Comparison of ENCODE assay signal across 1 cellular context in the genomic region with DNA sequence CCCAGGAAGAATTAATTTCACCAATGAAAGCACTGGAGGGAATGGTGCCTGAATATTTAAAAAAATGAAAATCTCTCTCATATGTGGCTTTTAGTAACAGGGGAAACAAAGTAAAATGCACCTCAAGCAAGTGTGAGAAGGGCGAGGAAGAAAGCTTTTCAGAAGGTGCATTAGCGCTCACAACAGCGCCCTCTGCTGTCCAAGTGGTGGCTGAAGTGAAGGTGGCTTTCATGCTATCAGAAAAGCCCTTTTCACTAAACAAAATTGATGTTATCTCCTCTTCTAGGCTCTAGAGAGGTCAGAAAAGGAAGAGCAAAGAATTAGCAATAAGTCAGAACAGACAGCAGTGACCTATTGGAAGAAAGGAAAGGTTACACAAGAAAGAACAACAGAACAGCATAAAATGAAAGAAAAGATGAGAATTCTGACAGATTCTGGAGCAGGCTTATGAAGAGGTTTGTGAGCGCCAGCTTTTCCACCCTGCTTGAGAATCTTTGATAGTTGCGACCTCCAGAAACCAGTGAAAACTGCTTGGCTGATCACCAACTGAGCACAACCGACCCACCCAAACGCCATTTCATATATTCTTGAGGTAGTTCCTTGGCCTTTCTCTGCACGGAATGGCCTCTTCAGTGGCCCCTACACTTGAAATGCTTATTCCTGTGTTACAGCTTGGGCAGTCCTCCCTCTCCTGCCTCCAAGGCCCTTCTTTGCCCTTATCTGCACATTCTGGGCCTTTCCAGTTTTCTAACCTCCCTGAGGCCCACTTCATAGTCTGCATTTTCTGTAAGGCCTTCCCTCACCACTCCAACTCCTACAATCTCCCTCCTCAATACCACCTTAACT.
TF ChIP-seq lines count a peak whose summit lies in the region.

No MANE protein-coding gene starts in this region.

TF ChIP-seq in H1, 55 proteins besides CTCF, POLR2A, EP300 and RAD21 (continued from another document):
- TF ChIP-seq, protein P1, sequence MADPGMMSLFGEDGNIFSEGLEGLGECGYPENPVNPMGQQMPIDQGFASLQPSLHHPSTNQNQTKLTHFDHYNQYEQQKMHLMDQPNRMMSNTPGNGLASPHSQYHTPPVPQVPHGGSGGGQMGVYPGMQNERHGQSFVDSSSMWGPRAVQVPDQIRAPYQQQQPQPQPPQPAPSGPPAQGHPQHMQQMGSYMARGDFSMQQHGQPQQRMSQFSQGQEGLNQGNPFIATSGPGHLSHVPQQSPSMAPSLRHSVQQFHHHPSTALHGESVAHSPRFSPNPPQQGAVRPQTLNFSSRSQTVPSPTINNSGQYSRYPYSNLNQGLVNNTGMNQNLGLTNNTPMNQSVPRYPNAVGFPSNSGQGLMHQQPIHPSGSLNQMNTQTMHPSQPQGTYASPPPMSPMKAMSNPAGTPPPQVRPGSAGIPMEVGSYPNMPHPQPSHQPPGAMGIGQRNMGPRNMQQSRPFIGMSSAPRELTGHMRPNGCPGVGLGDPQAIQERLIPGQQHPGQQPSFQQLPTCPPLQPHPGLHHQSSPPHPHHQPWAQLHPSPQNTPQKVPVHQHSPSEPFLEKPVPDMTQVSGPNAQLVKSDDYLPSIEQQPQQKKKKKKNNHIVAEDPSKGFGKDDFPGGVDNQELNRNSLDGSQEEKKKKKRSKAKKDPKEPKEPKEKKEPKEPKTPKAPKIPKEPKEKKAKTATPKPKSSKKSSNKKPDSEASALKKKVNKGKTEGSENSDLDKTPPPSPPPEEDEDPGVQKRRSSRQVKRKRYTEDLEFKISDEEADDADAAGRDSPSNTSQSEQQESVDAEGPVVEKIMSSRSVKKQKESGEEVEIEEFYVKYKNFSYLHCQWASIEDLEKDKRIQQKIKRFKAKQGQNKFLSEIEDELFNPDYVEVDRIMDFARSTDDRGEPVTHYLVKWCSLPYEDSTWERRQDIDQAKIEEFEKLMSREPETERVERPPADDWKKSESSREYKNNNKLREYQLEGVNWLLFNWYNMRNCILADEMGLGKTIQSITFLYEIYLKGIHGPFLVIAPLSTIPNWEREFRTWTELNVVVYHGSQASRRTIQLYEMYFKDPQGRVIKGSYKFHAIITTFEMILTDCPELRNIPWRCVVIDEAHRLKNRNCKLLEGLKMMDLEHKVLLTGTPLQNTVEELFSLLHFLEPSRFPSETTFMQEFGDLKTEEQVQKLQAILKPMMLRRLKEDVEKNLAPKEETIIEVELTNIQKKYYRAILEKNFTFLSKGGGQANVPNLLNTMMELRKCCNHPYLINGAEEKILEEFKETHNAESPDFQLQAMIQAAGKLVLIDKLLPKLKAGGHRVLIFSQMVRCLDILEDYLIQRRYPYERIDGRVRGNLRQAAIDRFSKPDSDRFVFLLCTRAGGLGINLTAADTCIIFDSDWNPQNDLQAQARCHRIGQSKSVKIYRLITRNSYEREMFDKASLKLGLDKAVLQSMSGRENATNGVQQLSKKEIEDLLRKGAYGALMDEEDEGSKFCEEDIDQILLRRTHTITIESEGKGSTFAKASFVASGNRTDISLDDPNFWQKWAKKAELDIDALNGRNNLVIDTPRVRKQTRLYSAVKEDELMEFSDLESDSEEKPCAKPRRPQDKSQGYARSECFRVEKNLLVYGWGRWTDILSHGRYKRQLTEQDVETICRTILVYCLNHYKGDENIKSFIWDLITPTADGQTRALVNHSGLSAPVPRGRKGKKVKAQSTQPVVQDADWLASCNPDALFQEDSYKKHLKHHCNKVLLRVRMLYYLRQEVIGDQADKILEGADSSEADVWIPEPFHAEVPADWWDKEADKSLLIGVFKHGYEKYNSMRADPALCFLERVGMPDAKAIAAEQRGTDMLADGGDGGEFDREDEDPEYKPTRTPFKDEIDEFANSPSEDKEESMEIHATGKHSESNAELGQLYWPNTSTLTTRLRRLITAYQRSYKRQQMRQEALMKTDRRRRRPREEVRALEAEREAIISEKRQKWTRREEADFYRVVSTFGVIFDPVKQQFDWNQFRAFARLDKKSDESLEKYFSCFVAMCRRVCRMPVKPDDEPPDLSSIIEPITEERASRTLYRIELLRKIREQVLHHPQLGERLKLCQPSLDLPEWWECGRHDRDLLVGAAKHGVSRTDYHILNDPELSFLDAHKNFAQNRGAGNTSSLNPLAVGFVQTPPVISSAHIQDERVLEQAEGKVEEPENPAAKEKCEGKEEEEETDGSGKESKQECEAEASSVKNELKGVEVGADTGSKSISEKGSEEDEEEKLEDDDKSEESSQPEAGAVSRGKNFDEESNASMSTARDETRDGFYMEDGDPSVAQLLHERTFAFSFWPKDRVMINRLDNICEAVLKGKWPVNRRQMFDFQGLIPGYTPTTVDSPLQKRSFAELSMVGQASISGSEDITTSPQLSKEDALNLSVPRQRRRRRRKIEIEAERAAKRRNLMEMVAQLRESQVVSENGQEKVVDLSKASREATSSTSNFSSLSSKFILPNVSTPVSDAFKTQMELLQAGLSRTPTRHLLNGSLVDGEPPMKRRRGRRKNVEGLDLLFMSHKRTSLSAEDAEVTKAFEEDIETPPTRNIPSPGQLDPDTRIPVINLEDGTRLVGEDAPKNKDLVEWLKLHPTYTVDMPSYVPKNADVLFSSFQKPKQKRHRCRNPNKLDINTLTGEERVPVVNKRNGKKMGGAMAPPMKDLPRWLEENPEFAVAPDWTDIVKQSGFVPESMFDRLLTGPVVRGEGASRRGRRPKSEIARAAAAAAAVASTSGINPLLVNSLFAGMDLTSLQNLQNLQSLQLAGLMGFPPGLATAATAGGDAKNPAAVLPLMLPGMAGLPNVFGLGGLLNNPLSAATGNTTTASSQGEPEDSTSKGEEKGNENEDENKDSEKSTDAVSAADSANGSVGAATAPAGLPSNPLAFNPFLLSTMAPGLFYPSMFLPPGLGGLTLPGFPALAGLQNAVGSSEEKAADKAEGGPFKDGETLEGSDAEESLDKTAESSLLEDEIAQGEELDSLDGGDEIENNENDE (IDR thresholded peaks at IDR 0.05; ENCODE audit: insufficient replicate concordance, low read length), result no peak
- TF ChIP-seq SP2 (IDR thresholded peaks at IDR 0.05; ENCODE audit: low read length), result no peak
- no peak for TF ChIP-seq SRF (IDR thresholded peaks at IDR 0.05; ENCODE audit: low read depth, low read length)
- no peak for TF ChIP-seq BRCA1 (IDR thresholded peaks at IDR 0.05; ENCODE audit: low read depth, low read length)
- TF ChIP-seq, protein P2, sequence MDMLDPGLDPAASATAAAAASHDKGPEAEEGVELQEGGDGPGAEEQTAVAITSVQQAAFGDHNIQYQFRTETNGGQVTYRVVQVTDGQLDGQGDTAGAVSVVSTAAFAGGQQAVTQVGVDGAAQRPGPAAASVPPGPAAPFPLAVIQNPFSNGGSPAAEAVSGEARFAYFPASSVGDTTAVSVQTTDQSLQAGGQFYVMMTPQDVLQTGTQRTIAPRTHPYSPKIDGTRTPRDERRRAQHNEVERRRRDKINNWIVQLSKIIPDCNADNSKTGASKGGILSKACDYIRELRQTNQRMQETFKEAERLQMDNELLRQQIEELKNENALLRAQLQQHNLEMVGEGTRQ (IDR thresholded peaks at IDR 0.05; ENCODE audit: low read length), result no peak
- no peak for TF ChIP-seq SIN3A (conservative IDR thresholded peaks at IDR 0.05 in 1 of 2, IDR thresholded peaks at IDR 0.05 in 1 of 2; ENCODE audit: low read depth in 1 of 2, low read length in 2 of 2)
- no peak for TF ChIP-seq CEBPB (IDR thresholded peaks at IDR 0.05; ENCODE audit: low read depth, low read length)
- TF ChIP-seq TEAD4 (IDR thresholded peaks at IDR 0.05; ENCODE audit: low read depth, low read length), result no peak
- no peak for TF ChIP-seq CTBP2 (IDR thresholded peaks at IDR 0.05; ENCODE audit: borderline replicate concordance, insufficient read depth, insufficient read length, low read length)
- no peak for TF ChIP-seq SIX5 (IDR thresholded peaks at IDR 0.05; ENCODE audit: low read depth, low read length)
- TF ChIP-seq RXRA (IDR thresholded peaks at IDR 0.05; ENCODE audit: insufficient read depth, low read depth, low read length), result no peak
- no peak for TF ChIP-seq POLR2AphosphoS5 (IDR thresholded peaks at IDR 0.05; ENCODE audit: low read depth, low read length)
- no peak for TF ChIP-seq MAFK (IDR thresholded peaks at IDR 0.05; ENCODE audit: low read depth, low read length)
- TF ChIP-seq, protein P3, sequence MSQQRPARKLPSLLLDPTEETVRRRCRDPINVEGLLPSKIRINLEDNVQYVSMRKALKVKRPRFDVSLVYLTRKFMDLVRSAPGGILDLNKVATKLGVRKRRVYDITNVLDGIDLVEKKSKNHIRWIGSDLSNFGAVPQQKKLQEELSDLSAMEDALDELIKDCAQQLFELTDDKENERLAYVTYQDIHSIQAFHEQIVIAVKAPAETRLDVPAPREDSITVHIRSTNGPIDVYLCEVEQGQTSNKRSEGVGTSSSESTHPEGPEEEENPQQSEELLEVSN (IDR thresholded peaks at IDR 0.05), result no peak
- TF ChIP-seq HDAC2 (IDR thresholded peaks at IDR 0.05; ENCODE audit: borderline replicate concordance in 1 of 2, low read depth in 2 of 2, low read length in 2 of 2), result no peak
- no peak for TF ChIP-seq RNF2 (IDR thresholded peaks at IDR 0.05; ENCODE audit: borderline replicate concordance, low read depth, low read length, missing control alignments, poor library complexity, severe bottlenecking)
- TF ChIP-seq TAF1 (IDR thresholded peaks at IDR 0.05; ENCODE audit: low read depth, low read length), result no peak
- TF ChIP-seq, protein P4, sequence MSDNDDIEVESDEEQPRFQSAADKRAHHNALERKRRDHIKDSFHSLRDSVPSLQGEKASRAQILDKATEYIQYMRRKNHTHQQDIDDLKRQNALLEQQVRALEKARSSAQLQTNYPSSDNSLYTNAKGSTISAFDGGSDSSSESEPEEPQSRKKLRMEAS (IDR thresholded peaks at IDR 0.05), result no peak
